In the genomic region with DNA sequence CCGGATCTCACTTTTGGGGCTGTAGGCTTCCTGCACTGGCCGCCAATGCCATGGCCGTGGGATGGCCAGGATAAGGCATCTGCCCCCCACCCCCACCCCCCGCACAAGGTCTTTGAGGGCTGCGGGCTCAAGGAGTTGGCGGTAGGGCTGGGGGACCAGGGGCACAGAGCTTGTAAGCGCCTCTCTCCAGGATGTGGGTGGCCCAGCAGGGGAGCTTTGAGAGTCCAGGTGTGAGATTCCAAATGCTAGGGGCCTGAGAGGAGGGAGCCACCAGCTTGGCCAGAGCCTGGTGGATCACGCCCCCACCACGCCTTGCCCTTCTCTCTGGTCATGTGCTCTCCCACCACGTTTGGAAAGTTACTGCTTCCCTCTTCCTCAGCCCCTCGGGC, we compare ENCODE assay signal across 1 cellular context.
TF ChIP-seq lines count a peak whose summit lies in the region.

No MANE protein-coding gene starts in this region.

TF ChIP-seq in HEK293T, 16 proteins besides CTCF, POLR2A, EP300 and RAD21 (continued from another document):
- TF ChIP-seq L3MBTL2 (conservative IDR thresholded peaks at IDR 0.05) (no peak), ELF4 (IDR thresholded peaks at IDR 0.05) (no peak), HDGF (IDR thresholded peaks at IDR 0.05; ENCODE audit: borderline replicate concordance) (no peak), TARDBP (IDR thresholded peaks at IDR 0.05) (no peak), ZNF384 (IDR thresholded peaks at IDR 0.05) (no peak), FOXM1 (IDR thresholded peaks at IDR 0.05; ENCODE audit: borderline replicate concordance) (no peak), LEF1 (IDR thresholded peaks at IDR 0.05; ENCODE audit: borderline replicate concordance) (no peak)
- TF ChIP-seq, protein P1, sequence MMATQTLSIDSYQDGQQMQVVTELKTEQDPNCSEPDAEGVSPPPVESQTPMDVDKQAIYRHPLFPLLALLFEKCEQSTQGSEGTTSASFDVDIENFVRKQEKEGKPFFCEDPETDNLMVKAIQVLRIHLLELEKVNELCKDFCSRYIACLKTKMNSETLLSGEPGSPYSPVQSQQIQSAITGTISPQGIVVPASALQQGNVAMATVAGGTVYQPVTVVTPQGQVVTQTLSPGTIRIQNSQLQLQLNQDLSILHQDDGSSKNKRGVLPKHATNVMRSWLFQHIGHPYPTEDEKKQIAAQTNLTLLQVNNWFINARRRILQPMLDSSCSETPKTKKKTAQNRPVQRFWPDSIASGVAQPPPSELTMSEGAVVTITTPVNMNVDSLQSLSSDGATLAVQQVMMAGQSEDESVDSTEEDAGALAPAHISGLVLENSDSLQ (IDR thresholded peaks at IDR 0.05): no peak
